Comparison of ENCODE assay signal across 8 cellular contexts in genomic region chr4:118265312-118266144, GRCh38.
A peak's percentile ranks its signal among the peaks of the same experiment; 100 is the strongest.
DNase-seq lines count a peak whose midpoint lies in the region; TF ChIP-seq lines count a peak whose summit lies in the region.

No MANE protein-coding gene starts in this region.

- peaks cover 6% of the 10 kb centered on the region for H3K36me3 Mint-ChIP-seq in MCF 10A (ENCODE audit: insufficient read depth, unreplicated experiment)
- no peaks in the 10 kb centered on the region for H3K36me3 Mint-ChIP-seq in activated T-helper 1 cell treated with anti-CD3 and anti-CD28 coated beads, Interleukin-12 subunit alpha, Interleukin-12 subunit beta, Interleukin-2, Interleukin-4 antibody, amounts not matched to agents 30 ng/mL and 10 ng/mL and 1 ng/mL, durations not matched to agents 14 hours and 24 hours and 36 hours (ENCODE audit: low read depth)

- TF ChIP-seq CTCF in breast epithelium (IDR thresholded peaks at IDR 0.05) (no peak), MCF 10A (IDR thresholded peaks at IDR 0.05; ENCODE audit: unreplicated experiment) (no peak), right atrium auricular region (IDR thresholded peaks at IDR 0.05) (no peak)

- H3K9me3 ChIP-seq in breast epithelium (no peaks in the 10 kb centered on the region), right atrium auricular region (no peaks in the 10 kb centered on the region)

- H3K27ac ChIP-seq in breast epithelium = peak overlapping the region; percentile 35 to 45
- no peak overlapping the region for H3K27ac ChIP-seq in right atrium auricular region

- DNase-seq in breast epithelium (ENCODE audit: low spot score in 2 of 2) (peak in 1 of 2 donors; percentile 56), MCF 10A (ENCODE audit: unreplicated experiment) (no peak), right atrium auricular region (ENCODE audit: low spot score) (no peak), NCI-H1930 (lab: John Stamatoyannopoulos, UW) (no peak), superior temporal gyrus (ENCODE audit: extremely low spot score) (no peak), islet precursor cell (no peak)
- DNase-seq in activated T-helper 1 cell treated with anti-CD3 and anti-CD28 coated beads, Interleukin-12 subunit alpha, Interleukin-12 subunit beta, Interleukin-2, Interleukin-4 antibody, amounts not matched to agents 30 ng/mL and 10 ng/mL and 1 ng/mL, durations not matched to agents 14 hours and 24 hours and 36 hours (ENCODE audit: low spot score) = peak; percentile 5
- peak; percentile 34 for DNase-seq in stimulated activated CD4-positive, alpha-beta T cell treated with anti-CD3 and anti-CD28 coated beads, Interleukin-1b, Interleukin-23, amount 100 ng/mL, for 48 hours

- POLR2A ChIA-PET in MCF 10A (lab: Yijun Ruan, JAX) = no interaction called here

- H3K27me3 Mint-ChIP-seq in MCF 10A (ENCODE audit: insufficient read depth, unreplicated experiment) = no peaks in the 10 kb centered on the region
- peaks cover 10% of the 10 kb centered on the region for H3K27me3 Mint-ChIP-seq in activated T-helper 1 cell treated with anti-CD3 and anti-CD28 coated beads, Interleukin-12 subunit alpha, Interleukin-12 subunit beta, Interleukin-2, Interleukin-4 antibody, amounts not matched to agents 30 ng/mL and 10 ng/mL and 1 ng/mL, durations not matched to agents 14 hours and 24 hours and 36 hours (ENCODE audit: insufficient read depth)

- intact Hi-C loops in breast epithelium (cut with DNase I; ENCODE audit: low total_unique reads) = no loop called here
- intact Hi-C loops in MCF 10A (cut with micrococcal nuclease) = no loop called here
- intact Hi-C loops in activated T-helper 1 cell treated with anti-CD3 and anti-CD28 coated beads, Interleukin-12 subunit alpha, Interleukin-12 subunit beta, Interleukin-2, Interleukin-4 antibody, amounts not matched to agents 30 ng/mL and 10 ng/mL and 1 ng/mL, durations not matched to agents 14 hours and 24 hours and 36 hours (cut with micrococcal nuclease) = no loop called here

- no peaks in the 10 kb centered on the region for H3K4me1 Mint-ChIP-seq in MCF 10A (ENCODE audit: insufficient read depth, unreplicated experiment)
- no peaks in the 10 kb centered on the region for H3K4me1 Mint-ChIP-seq in activated T-helper 1 cell treated with anti-CD3 and anti-CD28 coated beads, Interleukin-12 subunit alpha, Interleukin-12 subunit beta, Interleukin-2, Interleukin-4 antibody, amounts not matched to agents 30 ng/mL and 10 ng/mL and 1 ng/mL, durations not matched to agents 14 hours and 24 hours and 36 hours (ENCODE audit: low read depth)

- BruUV-seq in MCF 10A (replicated peaks; lab: Mats Ljungman, UMichigan) = no TSS peak

- no peaks in the 10 kb centered on the region for H3K36me3 ChIP-seq in breast epithelium
- no peaks in the 10 kb centered on the region for H3K36me3 ChIP-seq in right atrium auricular region

- H3K27ac Mint-ChIP-seq in MCF 10A (ENCODE audit: low read depth, unreplicated experiment) = no peak overlapping the region
- H3K27ac Mint-ChIP-seq in activated T-helper 1 cell treated with anti-CD3 and anti-CD28 coated beads, Interleukin-12 subunit alpha, Interleukin-12 subunit beta, Interleukin-2, Interleukin-4 antibody, amounts not matched to agents 30 ng/mL and 10 ng/mL and 1 ng/mL, durations not matched to agents 14 hours and 24 hours and 36 hours = no peak overlapping the region

- H3K4me3 ChIP-seq in breast epithelium = peak overlapping the region; percentile 35 to 68 (median 61)
- H3K4me3 ChIP-seq in right atrium auricular region = peak overlapping the region; percentile 37 to 58

- CTCF ChIA-PET in MCF 10A (lab: Yijun Ruan, JAX) = interaction anchor here (0.5 kb wide), 1 partner anchor 1695 kb away, joined by 3 read pairs; no protein-coding TSS in a partner anchor

- no peaks in the 10 kb centered on the region for H3K9me3 Mint-ChIP-seq in MCF 10A (ENCODE audit: unreplicated experiment)
- H3K9me3 Mint-ChIP-seq in activated T-helper 1 cell treated with anti-CD3 and anti-CD28 coated beads, Interleukin-12 subunit alpha, Interleukin-12 subunit beta, Interleukin-2, Interleukin-4 antibody, amounts not matched to agents 30 ng/mL and 10 ng/mL and 1 ng/mL, durations not matched to agents 14 hours and 24 hours and 36 hours = peaks cover 4% of the 10 kb centered on the region

- no peak for TF ChIP-seq POLR2A in breast epithelium (IDR thresholded peaks at IDR 0.05)

- H3K4me3 Mint-ChIP-seq in MCF 10A (ENCODE audit: unreplicated experiment) = no peak overlapping the region
- H3K4me3 Mint-ChIP-seq in activated T-helper 1 cell treated with anti-CD3 and anti-CD28 coated beads, Interleukin-12 subunit alpha, Interleukin-12 subunit beta, Interleukin-2, Interleukin-4 antibody, amounts not matched to agents 30 ng/mL and 10 ng/mL and 1 ng/mL, durations not matched to agents 14 hours and 24 hours and 36 hours = peak overlapping the region; percentile 67

- no peaks in the 10 kb centered on the region for H3K4me1 ChIP-seq in breast epithelium
- peaks cover 0 to 3% of the 10 kb centered on the region in 2 donors for H3K4me1 ChIP-seq in right atrium auricular region

- H3K27me3 ChIP-seq in breast epithelium (no peaks in the 10 kb centered on the region), right atrium auricular region (no peaks in the 10 kb centered on the region)

Comparison
In these comparisons a context has a peak if more than half of its experiments do, and no peak if none do; other contexts are left out.
1. DNase-seq: peak in activated T-helper 1 cell treated with anti-CD3 and anti-CD28 coated beads, Interleukin-12 subunit alpha, Interleukin-12 subunit beta, Interleukin-2, Interleukin-4 antibody, amounts not matched to agents 30 ng/mL and 10 ng/mL and 1 ng/mL, durations not matched to agents 14 hours and 24 hours and 36 hours (single experiment) and stimulated activated CD4-positive, alpha-beta T cell treated with anti-CD3 and anti-CD28 coated beads, Interleukin-1b, Interleukin-23, amount 100 ng/mL, for 48 hours (single experiment); none in MCF 10A (single experiment), right atrium auricular region (single experiment), NCI-H1930 (0 of 2), superior temporal gyrus (single experiment) and islet precursor cell (single experiment).
2. H3K27ac ChIP-seq: peak in breast epithelium (2 of 2); none in right atrium auricular region (0 of 2).